ENCODE assay signal across 8 cellular contexts in the genomic region with DNA sequence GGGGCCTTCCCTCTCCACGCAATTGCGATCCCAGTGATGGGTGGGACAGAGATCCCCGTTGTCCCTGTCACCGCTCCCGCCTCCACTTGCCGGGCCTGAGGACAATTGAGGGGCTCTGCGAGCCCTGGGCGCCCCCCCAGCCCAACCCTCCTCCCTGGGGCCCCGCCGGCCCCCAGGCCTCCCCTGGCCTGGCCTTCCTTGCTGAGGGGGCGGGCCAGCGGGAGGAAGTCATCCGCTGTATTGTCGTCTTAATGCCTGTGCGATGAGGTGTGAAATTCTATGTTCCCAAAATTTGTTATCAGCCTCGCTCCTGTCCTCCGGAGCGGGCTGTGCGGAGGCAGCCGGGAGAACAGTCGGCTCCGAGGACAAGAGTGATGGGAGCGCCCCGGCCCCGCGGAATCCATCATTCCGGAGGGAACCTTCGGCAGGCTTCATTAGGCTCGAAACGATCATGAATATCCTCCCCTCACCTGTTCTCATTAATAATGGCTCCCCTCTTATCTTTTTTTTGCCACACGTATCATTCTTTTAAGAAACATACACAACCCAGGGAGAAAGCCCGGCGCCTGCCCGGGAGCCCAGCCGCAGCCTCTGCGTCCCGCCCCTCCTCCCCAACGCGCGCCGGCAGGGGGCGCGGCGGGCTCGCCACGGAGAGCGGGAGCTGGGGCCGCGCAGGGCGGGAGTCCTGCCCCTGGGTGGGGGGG. TPM values are rescaled to one million over a fixed set of nuclear protein-coding genes. Genes with fewer than 3 reads are reported as not detected.
DNase-seq lines count a peak whose midpoint lies in the region; ATAC-seq, FAIRE-seq and TF ChIP-seq lines count a peak whose summit lies in the region.

No MANE protein-coding gene starts in this region.

- TF ChIP-seq CTCF in Calu3 (IDR thresholded peaks at IDR 0.05; ENCODE audit: unreplicated experiment), result peak; percentile 30
- peak in 1 of 4 donors; percentile 26 for TF ChIP-seq CTCF in pancreas (IDR thresholded peaks at IDR 0.05)
- TF ChIP-seq CTCF in WERI-Rb-1 (IDR thresholded peaks at IDR 0.05; ENCODE audit: low read depth, low read length), result no peak

- intact Hi-C loops in Calu3 (cut with micrococcal nuclease; ENCODE audit: unreplicated experiment) (loop anchor here (5.0 kb wide), 1 partner anchor 533 kb away; no protein-coding TSS in a partner anchor), pancreas (cut with DNase I) (no loop called here)

- no peak overlapping the region for H3K4me3 ChIP-seq in pancreas
- no peak overlapping the region for H3K4me3 ChIP-seq in WERI-Rb-1 (ENCODE audit: low read depth, low read length)

- H3K27me3 Mint-ChIP-seq in Calu3 (ENCODE audit: unreplicated experiment), result peaks cover 15% of the 10 kb centered on the region

- H3K9me3 ChIP-seq in pancreas (no peaks in the 10 kb centered on the region), WERI-Rb-1 (ENCODE audit: severe bottlenecking) (no peaks in the 10 kb centered on the region)

- no peak overlapping the region for H3K27ac Mint-ChIP-seq in Calu3 (ENCODE audit: unreplicated experiment)

- no peak for ATAC-seq in pancreas
- ATAC-seq in HG02840 (IDR thresholded peaks at IDR 0.05; ENCODE audit: low FRiP score, unreplicated experiment), result no peak

- WGBS in pancreas, 2 donors, result 70 to 71% methylated on average over 49 to 50 of the region's 50 CpGs

- no peak overlapping the region for H3K4me3 Mint-ChIP-seq in Calu3 (ENCODE audit: low read depth, unreplicated experiment)

- CTCF ChIA-PET in Calu3 (lab: Charles Lee), result no interaction called here

- FAIRE-seq in pancreas (lab: Jason Lieb, UNC), result no peak

- peak overlapping the region in 3 of 4 donors; percentile 38 to 81 (median 74) for H3K27ac ChIP-seq in pancreas
- H3K27ac ChIP-seq in WERI-Rb-1, result no peak overlapping the region

- no peaks in the 10 kb centered on the region for H3K36me3 Mint-ChIP-seq in Calu3 (ENCODE audit: insufficient read depth, unreplicated experiment)

- no TSS peak for BruUV-seq in Calu3 (replicated peaks; lab: Mats Ljungman, UMichigan)

- no peaks in the 10 kb centered on the region for H3K36me3 ChIP-seq in pancreas
- H3K36me3 ChIP-seq in WERI-Rb-1, result no peaks in the 10 kb centered on the region

- DNase-seq in Calu3, result peak; percentile 30
- DNase-seq in NOMO-1 treated with dmso at 0.1 percent for 144 hours (lab: John Stamatoyannopoulos, UW; ENCODE audit: unreplicated experiment), result peak; percentile 16
- peak; percentile 12 for DNase-seq in fibroblast of peridontal ligament (ENCODE audit: extremely low read depth)
- DNase-seq in pancreas, result no peak
- DNase-seq in WERI-Rb-1, result no peak
- no peak for DNase-seq in H4 (ENCODE audit: low spot score)
- DNase-seq in SKM-1 treated with dmso at 0.1 percent for 144 hours (lab: John Stamatoyannopoulos, UW; ENCODE audit: unreplicated experiment), result no peak

- no peaks in the 10 kb centered on the region for H3K9me3 Mint-ChIP-seq in Calu3 (ENCODE audit: low read depth, unreplicated experiment)

- no peaks in the 10 kb centered on the region for H3K4me1 Mint-ChIP-seq in Calu3 (ENCODE audit: low read depth, unreplicated experiment)

- peaks cover 0 to 32% (median 15%) of the 10 kb centered on the region in 3 donors for H3K4me1 ChIP-seq in pancreas

- H3K27me3 ChIP-seq in pancreas (no peaks in the 10 kb centered on the region), WERI-Rb-1 (ENCODE audit: insufficient read depth, low read depth, severe bottlenecking) (no peaks in the 10 kb centered on the region)

RNA-seq across cellular contexts. Expression of gene DLK1, which starts 17.3 kb away (rescaled TPM):
- total RNA-seq in Calu3 (2022) (not detected in 2 replicates), pancreas (10 to 100 TPM in 4 of 6 donors, 1 to 10 TPM in 2; 7.7 to 65.5 (median 15.2) TPM)
- polyA plus RNA-seq in pancreas, result 10 to 100 TPM in 1 of 2 donors, 1 to 10 TPM in 1; 8.0 to 51.1 TPM
- total RNA-seq in H4 (2014; rRNA removed; shearing (Covaris generic)), result not detected in 2 replicates

Comparison
In these comparisons a context has a peak if more than half of its experiments do, and no peak if none do; other contexts are left out.
1. DNase-seq: peak in Calu3 (single experiment), NOMO-1 treated with dmso at 0.1 percent for 144 hours (single experiment) and fibroblast of peridontal ligament (single experiment); none in pancreas (0 of 6), WERI-Rb-1 (single experiment), H4 (single experiment) and SKM-1 treated with dmso at 0.1 percent for 144 hours (single experiment).